8 cellular contexts compared by ENCODE assay signal in genomic region chr14:67358914-67359313, GRCh38. TPM values are rescaled to one million over a fixed set of nuclear protein-coding genes. Genes with fewer than 3 reads are reported as not detected.
A peak's percentile ranks its signal among the peaks of the same experiment; 100 is the strongest.
DNase-seq lines count a peak whose midpoint lies in the region; ATAC-seq and TF ChIP-seq lines count a peak whose summit lies in the region.

No MANE protein-coding gene starts in this region.

- H3K4me1 ChIP-seq in tibial nerve: peaks cover 3 to 61% (median 33%) of the 10 kb centered on the region in 4 donors

- H3K27me3 ChIP-seq in H7 (ENCODE audit: control insufficient read depth, insufficient read depth, low read length) (no peaks in the 10 kb centered on the region), tibial nerve (no peaks in the 10 kb centered on the region)

- POLR2A ChIA-PET in AG04449 (lab: Yijun Ruan, JAX): interaction anchor here (0.6 kb wide), 1 partner anchor 19 kb away, joined by 4 read pairs; no protein-coding TSS in a partner anchor
- POLR2A ChIA-PET in activated naive CD8-positive, alpha-beta T cell treated with anti-CD3 and anti-CD28 coated beads, Interleukin-2, amount 10 ng/mL, durations not matched to agents 7 days and 5 days (lab: Charles Lee): interaction anchor here (1.0 to 1.2 kb wide), 4 partner anchors 40 to 336 kb away, joined by 3 to 10 read pairs (median 3); partner anchors contain the start of gene RDH11

- H3K27ac ChIP-seq in tibial nerve: peak overlapping the region; percentile 18 to 98 (median 86)

- no peaks in the 10 kb centered on the region for H3K36me3 ChIP-seq in H7 (replicated peaks; ENCODE audit: control insufficient read depth, insufficient read depth, low read length)
- H3K36me3 ChIP-seq in tibial nerve: no peaks in the 10 kb centered on the region

- H3K36me3 Mint-ChIP-seq in activated naive CD8-positive, alpha-beta T cell treated with anti-CD3 and anti-CD28 coated beads, Interleukin-2, amount 10 ng/mL, durations not matched to agents 7 days and 5 days: no peaks in the 10 kb centered on the region

- no peaks in the 10 kb centered on the region for H3K27me3 Mint-ChIP-seq in activated naive CD8-positive, alpha-beta T cell treated with anti-CD3 and anti-CD28 coated beads, Interleukin-2, amount 10 ng/mL, durations not matched to agents 7 days and 5 days

- H3K4me3 ChIP-seq in AG04449 (ENCODE audit: low read depth, low read length): peak overlapping the region; percentile 84
- peak overlapping the region; percentile 77 for H3K4me3 ChIP-seq in H7 (ENCODE audit: insufficient read depth, low read depth, low read length)
- peak overlapping the region; percentile 63 to 92 (median 77) for H3K4me3 ChIP-seq in tibial nerve

- no peaks in the 10 kb centered on the region for H3K9me3 ChIP-seq in tibial nerve

- CTCF ChIA-PET in AG04449 (lab: Yijun Ruan, JAX): interaction anchor here (0.9 to 5.3 kb wide), 25 partner anchors 7 to 345 kb away, joined by 3 to 58 read pairs (median 7); no protein-coding TSS in a partner anchor

- H3K9me3 Mint-ChIP-seq in activated naive CD8-positive, alpha-beta T cell treated with anti-CD3 and anti-CD28 coated beads, Interleukin-2, amount 10 ng/mL, durations not matched to agents 7 days and 5 days: no peaks in the 10 kb centered on the region

- H3K27ac Mint-ChIP-seq in activated naive CD8-positive, alpha-beta T cell treated with anti-CD3 and anti-CD28 coated beads, Interleukin-2, amount 10 ng/mL, durations not matched to agents 7 days and 5 days: peak overlapping the region; percentile 96

- TF ChIP-seq CTCF in AG04449 (IDR thresholded peaks at IDR 0.05; ENCODE audit: insufficient read depth, low read length, missing control alignments) (no peak), tibial nerve (IDR thresholded peaks at IDR 0.05) (no peak)

- intact Hi-C loops in left colon (cut with DNase I, micrococcal nuclease): no loop called here

- DNase-seq in AG04449 (ENCODE audit: low read depth, low spot score) (no peak), H7 (peak; percentile 52), left colon (peak in 1 of 2 donors; percentile 5), tibial nerve (ENCODE audit: low spot score in 2 of 2) (no peak), anterior cingulate cortex (lab: John Stamatoyannopoulos, UW) (no peak)
- no peak for DNase-seq in activated naive CD8-positive, alpha-beta T cell treated with anti-CD3 and anti-CD28 coated beads, Interleukin-2, amount 10 ng/mL, durations not matched to agents 7 days and 5 days

- no peak for ATAC-seq in activated naive CD8-positive, alpha-beta T cell treated with anti-CD3 and anti-CD28 coated beads, Interleukin-2, amount 10 ng/mL, durations not matched to agents 7 days and 5 days (ENCODE audit: low read depth)
- peak; percentile 7 for ATAC-seq in left colon
- ATAC-seq in HG03354 (IDR thresholded peaks at IDR 0.05; ENCODE audit: poor library complexity, severe bottlenecking, unreplicated experiment): no peak
- no peak for ATAC-seq in GM19328 (IDR thresholded peaks at IDR 0.05; ENCODE audit: unreplicated experiment)

- TF ChIP-seq POLR2A in tibial nerve (IDR thresholded peaks at IDR 0.05): no peak

- H3K4me1 Mint-ChIP-seq in activated naive CD8-positive, alpha-beta T cell treated with anti-CD3 and anti-CD28 coated beads, Interleukin-2, amount 10 ng/mL, durations not matched to agents 7 days and 5 days: peaks cover 37% of the 10 kb centered on the region

- 4% methylated on average over 10 of the region's 10 CpGs for WGBS in tibial nerve, 2 donors

- no peak for TF ChIP-seq EP300 in tibial nerve (IDR thresholded peaks at IDR 0.05)

- peak overlapping the region; percentile 98 for H3K4me3 Mint-ChIP-seq in activated naive CD8-positive, alpha-beta T cell treated with anti-CD3 and anti-CD28 coated beads, Interleukin-2, amount 10 ng/mL, durations not matched to agents 7 days and 5 days

RNA-seq across cellular contexts. Expression of gene ATP6V1D, which starts 0.7 kb away (rescaled TPM):
- total RNA-seq in H7 (2014; rRNA removed; shearing (Covaris generic)): 90.0 and 107 TPM in 2 replicates
- total RNA-seq in activated naive CD8-positive, alpha-beta T cell treated with anti-CD3 and anti-CD28 coated beads, Interleukin-2, amount 10 ng/mL, durations not matched to agents 7 days and 5 days: 10 to 100 TPM; 38.7 to 41.9 TPM
- total RNA-seq in left colon (10 to 100 TPM; 80.3 to 91.2 TPM), tibial nerve (10 to 100 TPM; 49.6 to 91.5 (median 57.6) TPM)

RNA-seq across cellular contexts. Expression of gene EIF2S1, which starts 1.2 kb away (rescaled TPM):
- total RNA-seq in H7 (2014; rRNA removed; shearing (Covaris generic)): 155 and 162 TPM in 2 replicates
- total RNA-seq in activated naive CD8-positive, alpha-beta T cell treated with anti-CD3 and anti-CD28 coated beads, Interleukin-2, amount 10 ng/mL, durations not matched to agents 7 days and 5 days: 100 to 1,000 TPM in 1 of 2 experiments, 10 to 100 TPM in 1; 93.2 to 103 TPM
- total RNA-seq in left colon (10 to 100 TPM; 58.1 to 66.2 TPM), tibial nerve (10 to 100 TPM; 34.8 to 71.9 (median 61.3) TPM)

RNA-seq across cellular contexts. Expression of gene PLEK2, which starts 53.1 kb away (rescaled TPM):
- not detected in 2 replicates for total RNA-seq in H7 (2014; rRNA removed; shearing (Covaris generic))
- under 1 TPM; 0.85 to 0.97 TPM for total RNA-seq in activated naive CD8-positive, alpha-beta T cell treated with anti-CD3 and anti-CD28 coated beads, Interleukin-2, amount 10 ng/mL, durations not matched to agents 7 days and 5 days
- total RNA-seq in left colon (10 to 100 TPM; 41.7 to 52.2 TPM), tibial nerve (1 to 10 TPM in 1 of 4 donors, under 1 TPM in 1, not detected in 2; 0.39 to 1.2 TPM)

Comparison
In these comparisons a context has a peak if more than half of its experiments do, and no peak if none do; other contexts are left out.
1. RNA of gene PLEK2, which starts 53.1 kb away (total RNA-seq): 41.7 to 52.2 TPM in left colon; 0.85 to 0.97 TPM in activated naive CD8-positive, alpha-beta T cell treated with anti-CD3 and anti-CD28 coated beads, Interleukin-2, amount 10 ng/mL, durations not matched to agents 7 days and 5 days, 0.39 to 1.2 TPM in tibial nerve and not detected in H7; every median in the first group is over 10 times any median in the second.
2. Peak in every context shown above with its lines, with median percentiles within 50 percentile points of each other: H3K4me3 ChIP-seq.